21 cellular contexts compared by ENCODE assay signal in the genomic region with DNA sequence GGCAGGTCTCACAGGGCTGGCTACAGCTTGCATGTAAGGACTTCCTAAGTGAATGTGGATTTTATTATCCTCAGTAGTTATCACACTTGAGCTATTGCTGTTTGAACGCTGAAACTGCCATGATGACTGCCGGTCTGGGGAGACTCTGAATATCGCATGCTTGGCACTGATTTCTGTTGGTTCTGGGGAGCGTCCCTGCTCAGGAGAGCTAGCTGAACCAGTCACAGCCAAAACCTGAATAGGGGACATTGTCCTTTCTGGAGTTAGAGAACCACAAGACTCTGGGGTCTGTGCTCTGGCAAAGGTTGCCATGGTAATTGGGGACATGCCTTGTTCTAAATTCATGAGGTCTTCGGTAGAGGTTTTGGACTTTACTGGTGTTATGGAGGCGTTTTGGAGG.
"Had no signal": no experiment of that assay in that cellular context is flagged by ENCODE, and none has a peak within 500 bp of the region (broad histone marks: within the 10 kb centered on the region; RNA-seq: fewer than 3 reads in every experiment).

No MANE protein-coding gene starts in this region.

- H3K4me3 ChIP-seq: lung, prostate gland, SK-N-MC, tibial nerve, vagina had no signal

- H3K9me3 Mint-ChIP-seq: activated B cell treated with CpG ODN at 0.5 μM for 24 hours; activated CD4-positive, alpha-beta memory T cell treated with anti-CD3 and anti-CD28 coated beads, Interleukin-2, amount 10 ng/mL, durations not matched to agents 7 days and 5 days; activated T-helper 17 cell treated with anti-CD3 and anti-CD28 coated beads, Interleukin-2, amount 50 U/mL, for 72 hours had no signal

- H3K4me3 Mint-ChIP-seq: activated B cell treated with CpG ODN at 0.5 μM for 24 hours; activated CD4-positive, alpha-beta memory T cell treated with anti-CD3 and anti-CD28 coated beads, Interleukin-2, amount 10 ng/mL, durations not matched to agents 7 days and 5 days; activated T-helper 17 cell treated with anti-CD3 and anti-CD28 coated beads, Interleukin-2, amount 50 U/mL, for 72 hours had no signal

- H3K4me1 ChIP-seq: prostate gland had no signal

- H3K36me3 ChIP-seq: prostate gland, vagina had no signal

- ATAC-seq: left colon, sciatic nerve had no signal

- DNase-seq: activated B cell treated with CpG ODN at 0.5 μM for 24 hours; activated CD4-positive, alpha-beta memory T cell treated with anti-CD3 and anti-CD28 coated beads, Interleukin-2, amount 10 ng/mL, durations not matched to agents 7 days and 5 days; activated CD4-positive, alpha-beta T cell treated with anti-CD3 and anti-CD28 coated beads for 48 hours; activated naive CD4-positive, alpha-beta T cell treated with Interleukin-2 at 50 U/mL for 16 hours; activated T-cell treated with anti-CD3 and anti-CD28 coated beads, Interleukin-2, amount 50 U/mL, for 1 hour; effector memory CD4-positive, alpha-beta T cell; foreskin fibroblast; glutamatergic neuron; hippocampal formation; left colon; midbrain; stimulated activated naive CD4-positive, alpha-beta T cell; T-helper 1 cell; T-helper 9 cell had no signal

- H3K27me3 Mint-ChIP-seq: activated B cell treated with CpG ODN at 0.5 μM for 24 hours; activated CD4-positive, alpha-beta memory T cell treated with anti-CD3 and anti-CD28 coated beads, Interleukin-2, amount 10 ng/mL, durations not matched to agents 7 days and 5 days; activated T-helper 17 cell treated with anti-CD3 and anti-CD28 coated beads, Interleukin-2, amount 50 U/mL, for 72 hours had no signal

- H3K27me3 ChIP-seq: tibial nerve, vagina had no signal

- H3K27ac ChIP-seq: prostate gland, SK-N-MC, vagina had no signal

- H3K27ac Mint-ChIP-seq: activated B cell treated with CpG ODN at 0.5 μM for 24 hours; activated CD4-positive, alpha-beta memory T cell treated with anti-CD3 and anti-CD28 coated beads, Interleukin-2, amount 10 ng/mL, durations not matched to agents 7 days and 5 days; activated T-helper 17 cell treated with anti-CD3 and anti-CD28 coated beads, Interleukin-2, amount 50 U/mL, for 72 hours had no signal

- H3K9me3 ChIP-seq: prostate gland, vagina had no signal
